ENCODE assay signal across 25 cellular contexts in genomic region chr9:121564861-121565260, GRCh38.
A peak's percentile ranks its signal among the peaks of the same experiment; 100 is the strongest.
DNase-seq lines count a peak whose midpoint lies in the region; ATAC-seq, FAIRE-seq and TF ChIP-seq lines count a peak whose summit lies in the region.
"Had no signal": no experiment of that assay in that cellular context is flagged by ENCODE, and none has a peak within 500 bp of the region (broad histone marks: within the 10 kb centered on the region; RNA-seq: fewer than 3 reads in every experiment).

No MANE protein-coding gene starts in this region.

- RAD21 ChIA-PET in HCT116 (lab: Charles Lee; ENCODE audit: low non-redundant PET in 1 of 2, low total read pairs in 2 of 2, uncharacterized antibody in 2 of 2, unreplicated experiment in 2 of 2) = no interaction called here

- H3K4me1 ChIP-seq in HCT116 (ENCODE audit: control insufficient read depth in 1 of 2, insufficient read depth in 2 of 2, low read length in 2 of 2) (peaks cover 3 to 19% of the 10 kb centered on the region in 2 experiments; a peak in 2 of 4 replicates), astrocyte (ENCODE audit: insufficient read depth, low read length) (peaks cover 38% of the 10 kb centered on the region), aorta (ENCODE audit: control insufficient read depth in 1 of 2, insufficient read depth in 2 of 2, low read length in 2 of 2) (peaks cover 0 to 7% of the 10 kb centered on the region in 2 donors)

- H3K36me3 ChIP-seq in HCT116 (ENCODE audit: control insufficient read depth in 1 of 2, insufficient read depth in 2 of 2, low read length in 2 of 2) (no peaks in the 10 kb centered on the region), astrocyte (ENCODE audit: insufficient read depth, low read length) (no peaks in the 10 kb centered on the region), aorta (ENCODE audit: control insufficient read depth in 1 of 2, insufficient read depth in 2 of 2, low read length in 1 of 2) (no peaks in the 10 kb centered on the region)
- H3K36me3 ChIP-seq: heart right ventricle, left ventricle myocardium inferior, vagina had no signal

- TF ChIP-seq RAD21 in HCT116 (IDR thresholded peaks at IDR 0.05; ENCODE audit: low read depth) = no peak

- H3K79me2 ChIP-seq in HCT116 (ENCODE audit: insufficient read depth, low read length) (no peaks in the 10 kb centered on the region), astrocyte (ENCODE audit: insufficient read depth, low read length) (no peaks in the 10 kb centered on the region)

- peak; percentile 29 for DNase-seq in COR-L47 (lab: John Stamatoyannopoulos, UW)
- no peak for DNase-seq in HCT116 (ENCODE audit: low read depth, low spot score)
- no peak for DNase-seq in astrocyte (ENCODE audit: low read depth)
- no peak for DNase-seq in DMS153 treated with DMSO at 0.1 percent for 48 hours (lab: John Stamatoyannopoulos, UW; ENCODE audit: unreplicated experiment)
- DNase-seq in aorta = no peak
- DNase-seq in T-helper 17 cell = no peak
- no peak for DNase-seq in left lobe of liver (ENCODE audit: low spot score)
- DNase-seq: activated CD4-positive, CD25-positive, alpha-beta regulatory T cell treated with anti-CD3 and anti-CD28 coated beads, Interleukin-2, amount 50 U/mL, for 72 hours; activated gamma-delta T cell treated with Interleukin-2 at 50 U/mL for 16 hours; activated T-cell treated with anti-CD3 and anti-CD28 coated beads, Interleukin-2, amount 50 U/mL, for 1 hour; DMS79 treated with DMSO at 0.1 percent for 48 hours; heart right ventricle; left ventricle myocardium inferior; midbrain; NCI-H1694; NCI-H774; OCI-M1; SIG-M5 had no signal

- intact Hi-C loops in HCT116 (cut with micrococcal nuclease) (no loop called here), aorta (cut with DNase I) (loop anchor here in 1 of 2 donors (5.0 kb wide), 1 partner anchor 37 kb away; no protein-coding TSS in a partner anchor)

- H3K9ac ChIP-seq in HCT116 (ENCODE audit: low read length) = no peak overlapping the region
- H3K9ac ChIP-seq in astrocyte (ENCODE audit: low read length) = no peak overlapping the region

- TF ChIP-seq POLR2A in HCT116 (IDR thresholded peaks at IDR 0.05; ENCODE audit: borderline replicate concordance, extremely low read depth, insufficient read depth, insufficient read length) = no peak

- H4K20me1 ChIP-seq in HCT116 (ENCODE audit: insufficient read depth) = no peaks in the 10 kb centered on the region
- H4K20me1 ChIP-seq in astrocyte (ENCODE audit: insufficient read depth, low read length) = no peaks in the 10 kb centered on the region

- no peaks in the 10 kb centered on the region for H3K9me2 ChIP-seq in HCT116 (ENCODE audit: insufficient read depth)

- H3K4me3 ChIP-seq in HCT116 (replicated peaks in 1 of 2; ENCODE audit: low read depth in 1 of 2, low read length in 2 of 2) (no peak overlapping the region), astrocyte (ENCODE audit: insufficient read depth, low read depth, low read length) (no peak overlapping the region), aorta (ENCODE audit: low read length in 2 of 2) (no peak overlapping the region)
- H3K4me3 ChIP-seq: heart right ventricle, K562, left ventricle myocardium inferior, vagina had no signal

- H3K4me2 ChIP-seq in HCT116 (ENCODE audit: low read length) = 0 out of 2 replicates have a peak overlapping the region, but pooled peaks have one; percentile 18
- no peak overlapping the region for H3K4me2 ChIP-seq in astrocyte (ENCODE audit: low read length)

- peak overlapping the region; percentile 50 for H3K4me3 Mint-ChIP-seq in astrocyte (ENCODE audit: unreplicated experiment)
- H3K4me3 Mint-ChIP-seq in nephron = peak overlapping the region in 1 of 3 experiments; percentile 35
- H3K4me3 Mint-ChIP-seq in T-helper 17 cell = no peak overlapping the region
- H3K4me3 Mint-ChIP-seq: dendritic cell treated with granulocyte-macrophage colony-stimulating factor and Interleukin-4, amounts not matched to agents 40 ng/mL and 50 ng/mL, for 4 days; natural killer cell treated with Interleukin-12 subunit alpha and Interleukin-12 subunit beta and Interleukin-15 and Interleukin-18, amount 100 ng/mL, for 72 hours had no signal

- peaks cover 36% of the 10 kb centered on the region for H3K4me1 Mint-ChIP-seq in astrocyte (ENCODE audit: low read depth, unreplicated experiment)
- H3K4me1 Mint-ChIP-seq in nephron = peaks cover 58% of the 10 kb centered on the region
- no peaks in the 10 kb centered on the region for H3K4me1 Mint-ChIP-seq in T-helper 17 cell

- no TSS peak for BruUV-seq in HCT116 (replicated peaks; lab: Mats Ljungman, UMichigan)

- no peak for FAIRE-seq in astrocyte (lab: Jason Lieb, UNC)
- FAIRE-seq: H1, K562 had no signal

- TF ChIP-seq CTCF in HCT116 (IDR thresholded peaks at IDR 0.05 in 2 of 3, conservative IDR thresholded peaks at IDR 0.05 in 1 of 3; ENCODE audit: borderline replicate concordance in 1 of 3, insufficient read depth in 1 of 3, low read depth in 2 of 3, low read length in 2 of 3) = no peak
- TF ChIP-seq CTCF in astrocyte (IDR thresholded peaks at IDR 0.05; ENCODE audit: insufficient read depth, low read depth, low read length) = no peak
- TF ChIP-seq CTCF in nephron (IDR thresholded peaks at IDR 0.05; ENCODE audit: unreplicated experiment in 3 of 3) = no peak

- H3K27ac ChIP-seq in HCT116 (ENCODE audit: low read depth, low read length) = no peak overlapping the region
- H3K27ac ChIP-seq in astrocyte (ENCODE audit: low read depth, low read length) = no peak overlapping the region
- H3K27ac ChIP-seq in aorta (ENCODE audit: low read depth in 1 of 2, low read length in 2 of 2) = no peak overlapping the region
- H3K27ac ChIP-seq: C4-2B, heart right ventricle, left ventricle myocardium inferior, vagina had no signal

- H3K9me3 ChIP-seq in HCT116 (ENCODE audit: control insufficient read depth in 1 of 2, insufficient read depth in 1 of 2, low read depth in 1 of 2, low read length in 2 of 2) (no peaks in the 10 kb centered on the region), astrocyte (ENCODE audit: insufficient read depth, low read depth, low read length) (no peaks in the 10 kb centered on the region), aorta (ENCODE audit: control insufficient read depth, low read length) (no peaks in the 10 kb centered on the region), T-helper 17 cell (ENCODE audit: control insufficient read depth, low read length, poor library complexity, severe bottlenecking) (no peaks in the 10 kb centered on the region)
- H3K9me3 ChIP-seq: heart right ventricle, left ventricle myocardium inferior, vagina had no signal

- CTCF ChIA-PET in HCT116 (lab: Charles Lee) = interaction anchor here (0.8 kb wide), 1 partner anchor 32 kb away, joined by 3 read pairs; no protein-coding TSS in a partner anchor

- H3K36me3 Mint-ChIP-seq in astrocyte (ENCODE audit: low read depth, unreplicated experiment) (peaks cover 5% of the 10 kb centered on the region), nephron (ENCODE audit: low read depth) (no peaks in the 10 kb centered on the region), T-helper 17 cell (ENCODE audit: low read depth) (no peaks in the 10 kb centered on the region)
- H3K36me3 Mint-ChIP-seq: natural killer cell treated with Interleukin-12 subunit alpha and Interleukin-12 subunit beta and Interleukin-15 and Interleukin-18, amount 100 ng/mL, for 72 hours had no signal

- H3K27me3 Mint-ChIP-seq in astrocyte (ENCODE audit: low read depth, unreplicated experiment) = peaks cover 12% of the 10 kb centered on the region
- H3K27me3 Mint-ChIP-seq in nephron (ENCODE audit: low read depth) = peaks cover 9% of the 10 kb centered on the region
- H3K27me3 Mint-ChIP-seq in T-helper 17 cell = peaks cover 53% of the 10 kb centered on the region

- WGBS in aorta, 2 donors = 92 to 93% methylated on average over 6 of the region's 6 CpGs

- H3K27ac Mint-ChIP-seq in astrocyte (ENCODE audit: unreplicated experiment) (peak overlapping the region; percentile 44), nephron (peak overlapping the region in 2 of 3 experiments; percentile 61 to 89), T-helper 17 cell (no peak overlapping the region)
- H3K27ac Mint-ChIP-seq: dendritic cell treated with granulocyte-macrophage colony-stimulating factor and Interleukin-4, amounts not matched to agents 40 ng/mL and 50 ng/mL, for 4 days had no signal

- no peak overlapping the region for H2AFZ ChIP-seq in HCT116 (ENCODE audit: low read depth, low read length, poor library complexity, severe bottlenecking)
- H2AFZ ChIP-seq in astrocyte (ENCODE audit: low read depth, low read length) = no peak overlapping the region

- POLR2A ChIA-PET in HCT116 (lab: Charles Lee) = no interaction called here

- H3K27me3 ChIP-seq in HCT116 (ENCODE audit: insufficient read depth, low read length) (no peaks in the 10 kb centered on the region), astrocyte (ENCODE audit: insufficient read depth, low read length) (no peaks in the 10 kb centered on the region), aorta (ENCODE audit: control insufficient read depth in 1 of 2, insufficient read depth in 2 of 2, low read length in 1 of 2) (no peaks in the 10 kb centered on the region)
- H3K27me3 ChIP-seq: heart right ventricle, vagina had no signal

- ATAC-seq in HCT116 (peak; percentile 57), aorta (ENCODE audit: low FRiP score) (no peak), T-helper 17 cell (no peak), left lobe of liver (no peak)
- ATAC-seq: heart right ventricle; K562; natural killer cell treated with Interleukin-12 subunit alpha and Interleukin-12 subunit beta and Interleukin-15 and Interleukin-18, amount 100 ng/mL, for 72 hours had no signal

- H3K9me3 Mint-ChIP-seq in astrocyte (ENCODE audit: unreplicated experiment) (peaks cover 3% of the 10 kb centered on the region), nephron (no peaks in the 10 kb centered on the region)
- H3K9me3 Mint-ChIP-seq: dendritic cell treated with granulocyte-macrophage colony-stimulating factor and Interleukin-4, amounts not matched to agents 40 ng/mL and 50 ng/mL, for 4 days; natural killer cell treated with Interleukin-12 subunit alpha and Interleukin-12 subunit beta and Interleukin-15 and Interleukin-18, amount 100 ng/mL, for 72 hours had no signal

TF ChIP-seq in HCT116, 20 proteins besides CTCF, POLR2A, EP300 and RAD21 (continues in another document):
- TF ChIP-seq ATF3 (IDR thresholded peaks at IDR 0.05) = no peak
- TF ChIP-seq EZH2 (IDR thresholded peaks at IDR 0.05) = no peak
- TF ChIP-seq JUND (IDR thresholded peaks at IDR 0.05) = no peak
